ENCODE assay signal across 23 cellular contexts in genomic region chr12:56878010-56878339, GRCh38. TPM values are rescaled to one million over a fixed set of nuclear protein-coding genes. Genes with fewer than 3 reads are reported as not detected.
DNase-seq lines count a peak whose midpoint lies in the region; ATAC-seq and TF ChIP-seq lines count a peak whose summit lies in the region.
"Had no signal": no experiment of that assay in that cellular context is flagged by ENCODE, and none has a peak within 500 bp of the region (broad histone marks: within the 10 kb centered on the region; RNA-seq: fewer than 3 reads in every experiment).

No MANE protein-coding gene starts in this region.

- H3K4me3 ChIP-seq in upper lobe of left lung = no peak overlapping the region
- H3K4me3 ChIP-seq: BLaER1 treated with 17β-estradiol and CSF1 and Interleukin-3, amounts not matched to agents 10 nM and 100 nM; GM12878; SJCRH30; suprapubic skin had no signal

- TF ChIP-seq EP300 in upper lobe of left lung (IDR thresholded peaks at IDR 0.05) = no peak

- ATAC-seq in upper lobe of left lung (ENCODE audit: low FRiP score in 2 of 2) (peak; percentile 28 to 57), HG03439 (IDR thresholded peaks at IDR 0.05; ENCODE audit: unreplicated experiment) (no peak), HG02870 (IDR thresholded peaks at IDR 0.05; ENCODE audit: unreplicated experiment) (no peak), HG03280 (IDR thresholded peaks at IDR 0.05; ENCODE audit: unreplicated experiment) (no peak)
- ATAC-seq: activated CD4-positive, CD25-positive, alpha-beta regulatory T cell treated with anti-CD3 and anti-CD28 coated beads, Interleukin-2, amount 50 U/mL, for 24 hours; GM12878; naive thymus-derived CD8-positive, alpha-beta T cell had no signal

- no peaks in the 10 kb centered on the region for H3K36me3 ChIP-seq in upper lobe of left lung
- H3K36me3 ChIP-seq: BLaER1 treated with 17β-estradiol and CSF1 and Interleukin-3, amounts not matched to agents 10 nM and 100 nM; SJCRH30; suprapubic skin had no signal

- peaks cover 0 to 5% (median 3%) of the 10 kb centered on the region in 4 donors for H3K9me3 ChIP-seq in upper lobe of left lung
- H3K9me3 ChIP-seq: SJCRH30 had no signal

- TF ChIP-seq CTCF in upper lobe of left lung (IDR thresholded peaks at IDR 0.05) = no peak

- H3K27me3 ChIP-seq in upper lobe of left lung = no peaks in the 10 kb centered on the region
- H3K27me3 ChIP-seq: BLaER1 treated with 17β-estradiol and CSF1 and Interleukin-3, amounts not matched to agents 10 nM and 100 nM; SJCRH30; suprapubic skin had no signal

- TF ChIP-seq POLR2A in upper lobe of left lung (IDR thresholded peaks at IDR 0.05) = no peak

- peaks cover 4 to 24% (median 5%) of the 10 kb centered on the region in 4 donors for H3K4me1 ChIP-seq in upper lobe of left lung
- H3K4me1 ChIP-seq: SJCRH30, suprapubic skin had no signal

- DNase-seq in NCI-H82 (lab: John Stamatoyannopoulos, UW) = peak; percentile 19
- DNase-seq in NCI-H82 treated with DMSO at 0.1 percent for 48 hours (lab: John Stamatoyannopoulos, UW; ENCODE audit: unreplicated experiment) = no peak
- DNase-seq in RPMI7951 (ENCODE audit: low read depth) = peak; percentile 59
- peak; percentile 5 for DNase-seq in inferior parietal cortex (ENCODE audit: extremely low spot score)
- no peak for DNase-seq in upper lobe of left lung
- DNase-seq: HCEC 1CT; head of caudate nucleus; mammary epithelial cell; naive thymus-derived CD8-positive, alpha-beta T cell; NCI-H1694 treated with DMSO at 0.1 percent for 48 hours; NCI-H345; SJCRH30 had no signal

- H3K27ac ChIP-seq in upper lobe of left lung = no peak overlapping the region
- H3K27ac ChIP-seq: 22Rv1; BLaER1 treated with 17β-estradiol and CSF1 and Interleukin-3, amounts not matched to agents 10 nM and 100 nM; SJCRH30; suprapubic skin had no signal

RNA-seq across cellular contexts. Expression of gene SDR9C7, which starts 56.2 kb away (rescaled TPM):
- not detected in 2 replicates for total RNA-seq in RPMI7951 (2014; rRNA removed; shearing (Covaris generic))
- not detected for total RNA-seq in upper lobe of left lung
- total RNA-seq: dermis microvascular lymphatic vessel endothelial cell; epithelial cell of proximal tubule; GM12878; HT1080; naive thymus-derived CD8-positive, alpha-beta T cell; SJCRH30 had no signal

Comparison
In these comparisons a context has a peak if more than half of its experiments do, and no peak if none do; other contexts are left out.
1. DNase-seq: peak in NCI-H82 (single experiment), RPMI7951 (single experiment) and inferior parietal cortex (single experiment); none in NCI-H82 treated with DMSO at 0.1 percent for 48 hours (single experiment) and upper lobe of left lung (0 of 2).
2. ATAC-seq: peak in upper lobe of left lung (2 of 2); none in HG03439 (single experiment), HG02870 (single experiment) and HG03280 (single experiment).